11 cellular contexts compared by ENCODE assay signal in genomic region chr2:59296279-59296678, GRCh38.
"Had no signal": no experiment of that assay in that cellular context is flagged by ENCODE, and none has a peak within 500 bp of the region (broad histone marks: within the 10 kb centered on the region; RNA-seq: fewer than 3 reads in every experiment).

No MANE protein-coding gene starts in this region.

- H3K27me3 Mint-ChIP-seq: activated naive CD4-positive, alpha-beta T cell treated with anti-CD3 and anti-CD28 coated beads, Interleukin-2, amount 10 ng/mL, durations not matched to agents 7 days and 5 days; stimulated activated naive CD8-positive, alpha-beta T cell treated with anti-CD3 and anti-CD28 coated beads, Interleukin-15, Interleukin-2, amounts not matched to agents 100 ng/mL and 50 ng/mL, for 24 hours had no signal

- H3K9me3 Mint-ChIP-seq: activated naive CD4-positive, alpha-beta T cell treated with anti-CD3 and anti-CD28 coated beads, Interleukin-2, amount 10 ng/mL, durations not matched to agents 7 days and 5 days; activated T-helper 2 cell treated with anti-CD3 and anti-CD28 coated beads, Interferon-gamma antibody, Interleukin-2, Interleukin-4, amounts not matched to agents 10 μg/mL and 5 μg/mL and 100 μg/mL, durations not matched to agents 14 hours and 24 hours and 36 hours; stimulated activated naive CD8-positive, alpha-beta T cell treated with anti-CD3 and anti-CD28 coated beads, Interleukin-15, Interleukin-2, amounts not matched to agents 100 ng/mL and 50 ng/mL, for 24 hours had no signal

- H3K4me1 Mint-ChIP-seq: activated naive CD4-positive, alpha-beta T cell treated with anti-CD3 and anti-CD28 coated beads, Interleukin-2, amount 10 ng/mL, durations not matched to agents 7 days and 5 days had no signal

- H3K27ac Mint-ChIP-seq: activated naive CD4-positive, alpha-beta T cell treated with anti-CD3 and anti-CD28 coated beads, Interleukin-2, amount 10 ng/mL, durations not matched to agents 7 days and 5 days; activated T-helper 2 cell treated with anti-CD3 and anti-CD28 coated beads, Interferon-gamma antibody, Interleukin-2, Interleukin-4, amounts not matched to agents 10 μg/mL and 5 μg/mL and 100 μg/mL, durations not matched to agents 14 hours and 24 hours and 36 hours; stimulated activated naive CD8-positive, alpha-beta T cell treated with anti-CD3 and anti-CD28 coated beads, Interleukin-15, Interleukin-2, amounts not matched to agents 100 ng/mL and 50 ng/mL, for 24 hours had no signal

- ATAC-seq: heart left ventricle, left ventricle myocardium superior had no signal

- H3K36me3 ChIP-seq: heart left ventricle had no signal

- H3K27me3 ChIP-seq: heart left ventricle, testis had no signal

- H3K4me3 ChIP-seq: heart left ventricle, testis had no signal

- DNase-seq: activated naive CD4-positive, alpha-beta T cell treated with anti-CD3 and anti-CD28 coated beads, Interleukin-2, amount 10 ng/mL, durations not matched to agents 7 days and 5 days; heart left ventricle; kidney; left ventricle myocardium superior; mesenchymal stem cell; stimulated activated CD4-positive, alpha-beta T cell treated with anti-CD3 and anti-CD28 coated beads, Interleukin-12 subunit alpha, Interleukin-12 subunit beta, amount 100 ng/mL, for 4 hours; stimulated activated CD4-positive, alpha-beta T cell treated with anti-CD3 and anti-CD28 coated beads, Interleukin-4, amount 100 ng/mL, for 24 hours; testis had no signal

- H3K36me3 Mint-ChIP-seq: activated naive CD4-positive, alpha-beta T cell treated with anti-CD3 and anti-CD28 coated beads, Interleukin-2, amount 10 ng/mL, durations not matched to agents 7 days and 5 days had no signal

- FAIRE-seq: frontal cortex, kidney had no signal

- H3K4me3 Mint-ChIP-seq: activated naive CD4-positive, alpha-beta T cell treated with anti-CD3 and anti-CD28 coated beads, Interleukin-2, amount 10 ng/mL, durations not matched to agents 7 days and 5 days; stimulated activated naive CD8-positive, alpha-beta T cell treated with anti-CD3 and anti-CD28 coated beads, Interleukin-15, Interleukin-2, amounts not matched to agents 100 ng/mL and 50 ng/mL, for 24 hours had no signal
